Comparison of ENCODE assay signal across 8 cellular contexts in the genomic region with DNA sequence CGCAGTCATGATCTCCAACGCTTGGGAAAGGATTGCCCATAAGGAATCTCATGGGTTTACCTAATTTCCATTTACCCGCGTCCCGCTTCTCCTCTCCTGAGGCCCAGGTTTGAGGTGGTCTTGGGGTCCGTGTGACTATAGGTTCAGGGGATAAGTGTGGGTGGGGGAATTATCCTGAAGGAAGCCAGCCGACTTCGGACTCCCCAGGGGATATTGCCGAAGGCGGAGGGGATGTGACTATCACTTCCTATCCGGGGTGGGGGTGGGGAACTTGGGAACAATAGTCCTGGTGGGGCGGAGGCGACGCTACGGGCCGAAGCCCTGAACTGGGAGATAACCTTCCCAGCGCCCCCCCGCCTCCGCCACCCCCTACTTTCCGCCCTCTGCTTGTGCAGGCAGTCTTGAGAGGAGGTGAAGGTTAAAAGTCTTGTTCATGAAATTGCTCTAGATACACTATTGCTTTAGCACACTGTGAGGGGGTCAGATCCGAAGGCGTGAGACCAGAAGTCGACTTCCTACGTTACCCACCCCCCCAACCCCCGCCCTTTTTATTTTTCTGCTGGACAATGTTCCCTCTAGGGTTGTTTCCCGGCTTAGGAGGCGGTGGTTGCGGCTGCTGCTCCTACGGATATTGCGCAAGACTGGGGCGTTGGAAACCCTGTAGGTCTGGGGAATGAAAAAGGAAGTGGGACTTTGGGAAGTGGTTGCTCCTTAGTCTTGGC. TPM values are rescaled to one million over a fixed set of nuclear protein-coding genes. Genes with fewer than 3 reads are reported as not detected.
A peak's percentile ranks its signal among the peaks of the same experiment; 100 is the strongest.
DNase-seq lines count a peak whose midpoint lies in the region; ATAC-seq and TF ChIP-seq lines count a peak whose summit lies in the region.

No MANE protein-coding gene starts in this region.

- peaks cover 0 to 2% of the 10 kb centered on the region in 2 donors for H3K36me3 ChIP-seq in lung (ENCODE audit: control insufficient read depth in 2 of 2, insufficient read depth in 2 of 2, low read length in 2 of 2)

- H3K27me3 Mint-ChIP-seq in activated T-cell treated with anti-CD3 and anti-CD28 coated beads, Interleukin-2, amount 50 U/mL, for 4 hours (ENCODE audit: low read depth) = no peaks in the 10 kb centered on the region
- H3K27me3 Mint-ChIP-seq in T-helper 1 cell treated with Interleukin-12 subunit alpha and Interleukin-12 subunit beta and Interleukin-4 antibody, amounts not matched to agents 30 μg/mL and 1 μg/mL, for 36 hours (ENCODE audit: low read depth) = peaks cover 8% of the 10 kb centered on the region
- H3K27me3 Mint-ChIP-seq in endothelial cell (ENCODE audit: unreplicated experiment) = peaks cover 14% of the 10 kb centered on the region

- H3K4me3 Mint-ChIP-seq in activated T-cell treated with anti-CD3 and anti-CD28 coated beads, Interleukin-2, amount 50 U/mL, for 4 hours = peak overlapping the region; percentile 86
- H3K4me3 Mint-ChIP-seq in T-helper 1 cell treated with Interleukin-12 subunit alpha and Interleukin-12 subunit beta and Interleukin-4 antibody, amounts not matched to agents 30 μg/mL and 1 μg/mL, for 36 hours = peak overlapping the region; percentile 86
- H3K4me3 Mint-ChIP-seq in endothelial cell (ENCODE audit: unreplicated experiment) = peak overlapping the region; percentile 98

- H3K27ac ChIP-seq in lung (ENCODE audit: low read depth in 1 of 2, low read length in 1 of 2) (peak overlapping the region; percentile 98 to 100), substantia nigra (ENCODE audit: low read depth, low read length, poor library complexity, severe bottlenecking) (peak overlapping the region; percentile 87)

- TF ChIP-seq CTCF in endothelial cell (IDR thresholded peaks at IDR 0.05; ENCODE audit: unreplicated experiment) = no peak
- TF ChIP-seq CTCF in lung (IDR thresholded peaks at IDR 0.05; ENCODE audit: control extremely low read depth, extremely low read depth) = no peak

- H3K4me1 Mint-ChIP-seq in activated T-cell treated with anti-CD3 and anti-CD28 coated beads, Interleukin-2, amount 50 U/mL, for 4 hours (ENCODE audit: low read depth) = peaks cover 28% of the 10 kb centered on the region
- peaks cover 21% of the 10 kb centered on the region for H3K4me1 Mint-ChIP-seq in T-helper 1 cell treated with Interleukin-12 subunit alpha and Interleukin-12 subunit beta and Interleukin-4 antibody, amounts not matched to agents 30 μg/mL and 1 μg/mL, for 36 hours (ENCODE audit: low read depth)
- H3K4me1 Mint-ChIP-seq in endothelial cell (ENCODE audit: unreplicated experiment) = peaks cover 34% of the 10 kb centered on the region

- H3K9me3 ChIP-seq in lung (ENCODE audit: control insufficient read depth in 2 of 2, insufficient read depth in 1 of 2, low read length in 1 of 2) = no peaks in the 10 kb centered on the region

- WGBS in lung, 2 donors = 2 to 3% methylated on average over 31 of the region's 31 CpGs

- H3K4me3 ChIP-seq in lung = peak overlapping the region; percentile 91

- no peaks in the 10 kb centered on the region for H3K36me3 Mint-ChIP-seq in activated T-cell treated with anti-CD3 and anti-CD28 coated beads, Interleukin-2, amount 50 U/mL, for 4 hours (ENCODE audit: insufficient read depth)
- H3K36me3 Mint-ChIP-seq in T-helper 1 cell treated with Interleukin-12 subunit alpha and Interleukin-12 subunit beta and Interleukin-4 antibody, amounts not matched to agents 30 μg/mL and 1 μg/mL, for 36 hours (ENCODE audit: low read depth) = peaks cover 3% of the 10 kb centered on the region
- H3K36me3 Mint-ChIP-seq in endothelial cell (ENCODE audit: low read depth, unreplicated experiment) = peaks cover 9% of the 10 kb centered on the region

- no peaks in the 10 kb centered on the region for H3K27me3 ChIP-seq in lung (ENCODE audit: control insufficient read depth, insufficient read depth)

- H3K9me3 Mint-ChIP-seq in activated T-cell treated with anti-CD3 and anti-CD28 coated beads, Interleukin-2, amount 50 U/mL, for 4 hours = no peaks in the 10 kb centered on the region
- no peaks in the 10 kb centered on the region for H3K9me3 Mint-ChIP-seq in T-helper 1 cell treated with Interleukin-12 subunit alpha and Interleukin-12 subunit beta and Interleukin-4 antibody, amounts not matched to agents 30 μg/mL and 1 μg/mL, for 36 hours
- H3K9me3 Mint-ChIP-seq in endothelial cell (ENCODE audit: unreplicated experiment) = no peaks in the 10 kb centered on the region

- no peak for ATAC-seq in activated T-cell treated with anti-CD3 and anti-CD28 coated beads, Interleukin-2, amount 50 U/mL, for 4 hours
- peak; percentile 12 for ATAC-seq in lung (ENCODE audit: insufficient read depth, low FRiP score)
- ATAC-seq in HG03432 (IDR thresholded peaks at IDR 0.05; ENCODE audit: unreplicated experiment) = no peak

- H3K27ac Mint-ChIP-seq in T-helper 1 cell treated with Interleukin-12 subunit alpha and Interleukin-12 subunit beta and Interleukin-4 antibody, amounts not matched to agents 30 μg/mL and 1 μg/mL, for 36 hours = peak overlapping the region; percentile 41
- H3K27ac Mint-ChIP-seq in endothelial cell (ENCODE audit: unreplicated experiment) = peak overlapping the region; percentile 98

- peak; percentile 13 for DNase-seq in activated T-cell treated with anti-CD3 and anti-CD28 coated beads, Interleukin-2, amount 50 U/mL, for 4 hours
- DNase-seq in activated T-cell treated with anti-CD3 and anti-CD28 coated beads for 4 hours (no peak), NCI-H1105 treated with DMSO at 0.1 percent for 48 hours (lab: John Stamatoyannopoulos, UW) (peak; percentile 82), endothelial cell (ENCODE audit: low spot score) (peak; percentile 76), lung (ENCODE audit: low spot score) (peak; percentile 92), substantia nigra (lab: John Stamatoyannopoulos, UW) (peak in 45 of 49 donors; percentile 2 to 76 (median 36))

- H3K4me1 ChIP-seq in lung (ENCODE audit: control insufficient read depth in 2 of 2, insufficient read depth in 2 of 2, low read length in 2 of 2) = peaks cover 11 to 23% of the 10 kb centered on the region in 2 donors

RNA-seq across cellular contexts. Expression of a gene that starts 1.3 kb away (rescaled TPM):
- total RNA-seq in activated T-cell treated with anti-CD3 and anti-CD28 coated beads, Interleukin-2, amount 50 U/mL, for 4 hours = 1 to 10 TPM; 5.9 to 10.0 (median 7.2) TPM
- total RNA-seq in endothelial cell (ENCODE audit: unreplicated experiment) (186 TPM), lung (100 to 1,000 TPM in 1 of 2 donors, 10 to 100 TPM in 1; 94.3 to 338 TPM)
- polyA plus RNA-seq in lung = 10 to 100 TPM; 75.9 to 77.2 TPM

Comparison
In these comparisons a context has a peak if more than half of its experiments do, and no peak if none do; other contexts are left out.
1. RNA of a gene that starts 1.3 kb away (total RNA-seq): 94.3 to 338 TPM in lung and 186 TPM in endothelial cell (single experiment); 5.9 to 10.0 TPM in activated T-cell treated with anti-CD3 and anti-CD28 coated beads, Interleukin-2, amount 50 U/mL, for 4 hours; every median in the first group is over 4 times any median in the second.
2. Peak in every context shown above with its lines, with median percentiles within 50 percentile points of each other: H3K4me3 Mint-ChIP-seq.